In the genomic region with DNA sequence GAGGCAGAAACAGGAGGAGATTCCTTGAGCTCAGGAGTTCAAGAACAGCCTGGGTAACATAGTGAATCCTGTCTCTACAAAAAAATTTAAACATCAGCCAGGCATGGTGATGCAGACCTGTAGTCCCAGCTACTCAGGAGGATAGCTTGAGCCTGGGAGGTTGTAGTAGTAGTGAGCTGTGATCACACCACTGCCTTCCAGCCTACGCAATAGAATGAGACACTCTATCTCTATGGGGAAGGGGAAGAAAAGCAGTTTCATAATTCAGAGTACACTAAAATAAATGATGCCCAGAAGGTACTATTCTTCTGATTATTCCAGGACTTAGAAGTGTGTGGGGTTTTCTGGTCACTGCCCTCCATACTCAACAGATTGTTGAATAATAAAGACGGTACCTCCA, we compare ENCODE assay signal across 20 cellular contexts.
"Had no signal": no experiment of that assay in that cellular context is flagged by ENCODE, and none has a peak within 500 bp of the region (broad histone marks: within the 10 kb centered on the region; RNA-seq: fewer than 3 reads in every experiment).

No MANE protein-coding gene starts in this region.

- H3K4me3 Mint-ChIP-seq: activated naive CD4-positive, alpha-beta T cell treated with anti-CD3 and anti-CD28 coated beads, Interleukin-2, amount 10 ng/mL, durations not matched to agents 7 days and 5 days; activated T-cell treated with anti-CD3 and anti-CD28 coated beads, Interleukin-2, amount 50 U/mL, for 4 hours; immature natural killer cell; neural progenitor cell; stimulated activated naive CD8-positive, alpha-beta T cell treated with anti-CD3 and anti-CD28 coated beads, Interleukin-15, Interleukin-2, amounts not matched to agents 100 ng/mL and 50 ng/mL, for 24 hours had no signal

- H3K27ac Mint-ChIP-seq: activated naive CD4-positive, alpha-beta T cell treated with anti-CD3 and anti-CD28 coated beads, Interleukin-2, amount 10 ng/mL, durations not matched to agents 7 days and 5 days; immature natural killer cell; neural progenitor cell; stimulated activated naive CD8-positive, alpha-beta T cell treated with anti-CD3 and anti-CD28 coated beads, Interleukin-15, Interleukin-2, amounts not matched to agents 100 ng/mL and 50 ng/mL, for 24 hours had no signal

- H3K36me3 ChIP-seq: esophagus squamous epithelium, heart right ventricle, neural progenitor cell, prostate gland, right atrium auricular region had no signal

- DNase-seq: activated CD4-positive, alpha-beta T cell treated with anti-CD3 and anti-CD28 coated beads, Interleukin-2, amount 50 U/mL, for 1 hour; activated CD8-positive, alpha-beta memory T cell treated with anti-CD3 and anti-CD28 coated beads, Interleukin-2, amount 50 U/mL, for 4 hours; activated effector memory CD4-positive, alpha-beta T cell treated with Interleukin-2 at 50 U/mL for 16 hours; activated naive CD4-positive, alpha-beta T cell treated with anti-CD3 and anti-CD28 coated beads, Interleukin-2, amount 10 ng/mL, durations not matched to agents 7 days and 5 days; activated T-cell treated with anti-CD3 and anti-CD28 coated beads, Interleukin-2, amount 50 U/mL, for 4 hours; effector CD8-positive, alpha-beta T cell; esophagus squamous epithelium; heart right ventricle; immature natural killer cell; kidney glomerular epithelial cell; left ventricle myocardium superior; stimulated activated CD4-positive, alpha-beta T cell treated with anti-CD3 and anti-CD28 coated beads, Interleukin-12 subunit alpha, Interleukin-12 subunit beta, amount 100 ng/mL, for 4 hours; stimulated activated CD4-positive, alpha-beta T cell treated with anti-CD3 and anti-CD28 coated beads, Interleukin-1b, Interleukin-23, amount 100 ng/mL, for 48 hours; T1000; trophoblast cell had no signal

- H3K4me3 ChIP-seq: esophagus squamous epithelium, heart right ventricle, neural progenitor cell, prostate gland, right atrium auricular region had no signal

- ATAC-seq: activated CD4-positive, CD25-positive, alpha-beta regulatory T cell treated with anti-CD3 and anti-CD28 coated beads, Interleukin-2, amount 50 U/mL, for 24 hours; activated T-cell treated with anti-CD3 and anti-CD28 coated beads, Interleukin-2, amount 50 U/mL, for 4 hours; heart right ventricle; left ventricle myocardium superior had no signal

- H3K27me3 ChIP-seq: esophagus squamous epithelium, heart right ventricle, neural progenitor cell, right atrium auricular region had no signal

- H3K9me3 ChIP-seq: esophagus squamous epithelium, heart right ventricle, prostate gland, right atrium auricular region had no signal

- H3K4me1 Mint-ChIP-seq: activated naive CD4-positive, alpha-beta T cell treated with anti-CD3 and anti-CD28 coated beads, Interleukin-2, amount 10 ng/mL, durations not matched to agents 7 days and 5 days; neural progenitor cell had no signal

- H3K27me3 Mint-ChIP-seq: activated naive CD4-positive, alpha-beta T cell treated with anti-CD3 and anti-CD28 coated beads, Interleukin-2, amount 10 ng/mL, durations not matched to agents 7 days and 5 days; stimulated activated naive CD8-positive, alpha-beta T cell treated with anti-CD3 and anti-CD28 coated beads, Interleukin-15, Interleukin-2, amounts not matched to agents 100 ng/mL and 50 ng/mL, for 24 hours had no signal

- H3K27ac ChIP-seq: esophagus squamous epithelium, heart right ventricle, neural progenitor cell, prostate gland, right atrium auricular region had no signal

- H3K9me3 Mint-ChIP-seq: activated naive CD4-positive, alpha-beta T cell treated with anti-CD3 and anti-CD28 coated beads, Interleukin-2, amount 10 ng/mL, durations not matched to agents 7 days and 5 days; activated T-cell treated with anti-CD3 and anti-CD28 coated beads, Interleukin-2, amount 50 U/mL, for 4 hours; immature natural killer cell; neural progenitor cell; stimulated activated naive CD8-positive, alpha-beta T cell treated with anti-CD3 and anti-CD28 coated beads, Interleukin-15, Interleukin-2, amounts not matched to agents 100 ng/mL and 50 ng/mL, for 24 hours had no signal

- H3K4me1 ChIP-seq: prostate gland, right atrium auricular region had no signal
